In the genomic region with DNA sequence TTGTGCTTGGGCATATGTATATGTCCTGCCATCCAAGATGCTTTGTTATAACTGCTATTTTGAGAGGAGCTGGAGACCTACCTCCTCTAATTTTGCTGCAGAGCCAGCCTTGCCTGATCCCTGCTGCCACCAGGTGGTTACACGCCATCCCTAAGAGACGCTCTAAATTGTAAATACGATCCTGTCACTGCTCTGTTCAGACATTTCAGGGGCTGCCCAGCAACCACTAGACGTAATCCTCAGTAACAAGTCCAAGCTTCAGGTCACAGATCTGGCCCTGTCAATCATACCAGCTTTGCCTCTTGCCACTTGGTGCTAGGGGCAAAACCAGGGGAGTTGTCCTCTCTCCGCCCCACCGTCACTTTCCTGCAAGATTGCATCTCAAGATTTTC, we compare ENCODE assay signal across 8 cellular contexts. TPM values are rescaled to one million over a fixed set of nuclear protein-coding genes. Genes with fewer than 3 reads are reported as not detected.
DNase-seq lines count a peak whose midpoint lies in the region; ATAC-seq and TF ChIP-seq lines count a peak whose summit lies in the region.

No MANE protein-coding gene starts in this region.

- intact Hi-C loops in CD14-positive monocyte (cut with micrococcal nuclease) = loop anchor here in 1 of 2 donors (10.0 kb wide), 2 partner anchors 172 to 1132 kb away; no protein-coding TSS in a partner anchor
- intact Hi-C loops in posterior vena cava (cut with DNase I) = loop anchor here in 1 of 2 donors (10.0 kb wide), 1 partner anchor 172 kb away; no protein-coding TSS in a partner anchor

- ATAC-seq in GM19452 (IDR thresholded peaks at IDR 0.05; ENCODE audit: unreplicated experiment) = peak; percentile 52

- peaks cover 1 to 4% (median 3%) of the 10 kb centered on the region in 3 donors for H3K27me3 Mint-ChIP-seq in CD14-positive monocyte (ENCODE audit: low read depth in 3 of 3)

- H3K27ac Mint-ChIP-seq in CD14-positive monocyte = no peak overlapping the region

- TF ChIP-seq CTCF in kidney epithelial cell (IDR thresholded peaks at IDR 0.05; ENCODE audit: insufficient read depth, low read length, poor library complexity, severe bottlenecking) = peak; percentile 86
- TF ChIP-seq CTCF in CD14-positive monocyte (IDR thresholded peaks at IDR 0.05) = no peak

- no peaks in the 10 kb centered on the region for H3K36me3 Mint-ChIP-seq in CD14-positive monocyte

- H3K4me3 Mint-ChIP-seq in CD14-positive monocyte = no peak overlapping the region

- peak; percentile 90 for DNase-seq in DMS53 (lab: John Stamatoyannopoulos, UW)
- DNase-seq in HT-29 (ENCODE audit: low spot score) = peak; percentile 68
- peak; percentile 70 for DNase-seq in NCI-H748 treated with DMSO at 0.1 percent for 48 hours (lab: John Stamatoyannopoulos, UW)
- DNase-seq in astrocyte of the hippocampus (ENCODE audit: low read depth, low spot score) = peak; percentile 88
- DNase-seq in kidney epithelial cell (ENCODE audit: low read depth) = no peak
- no peak for DNase-seq in CD14-positive monocyte (ENCODE audit: low spot score)
- no peak for DNase-seq in posterior vena cava (ENCODE audit: low spot score)

- H3K4me1 Mint-ChIP-seq in CD14-positive monocyte = peaks cover 8% of the 10 kb centered on the region

- H3K4me3 ChIP-seq in kidney epithelial cell (ENCODE audit: low read depth, low read length) = no peak overlapping the region

- H3K36me3 ChIP-seq in kidney epithelial cell (ENCODE audit: control insufficient read depth, insufficient read depth, low read length) = no peaks in the 10 kb centered on the region

- no peaks in the 10 kb centered on the region for H3K27me3 ChIP-seq in kidney epithelial cell (ENCODE audit: control insufficient read depth, insufficient read depth, low read length)

- H3K9me3 Mint-ChIP-seq in CD14-positive monocyte = no peaks in the 10 kb centered on the region

RNA-seq across cellular contexts. Expression of gene GPA33, which starts 32.9 kb away (rescaled TPM):
- total RNA-seq in HT-29 (2014; rRNA removed; shearing (Covaris generic)) = 2.9 and 3.1 TPM in 2 replicates
- total RNA-seq in kidney epithelial cell (not detected in 2 replicates), posterior vena cava (not detected)
- polyA plus RNA-seq in CD14-positive monocyte = 1 to 10 TPM; 1.8 TPM

RNA-seq across cellular contexts. Expression of gene STYXL2, which starts 36.6 kb away (rescaled TPM):
- total RNA-seq in HT-29 (2014; rRNA removed; shearing (Covaris generic)) = not detected in 2 replicates
- total RNA-seq in kidney epithelial cell (not detected in 2 replicates), posterior vena cava (under 1 TPM in 1 of 2 donors, not detected in 1; 0.14 TPM)
- not detected for polyA plus RNA-seq in CD14-positive monocyte

Comparison
In these comparisons a context has a peak if more than half of its experiments do, and no peak if none do; other contexts are left out.
1. DNase-seq: peak in DMS53 (single experiment), HT-29 (single experiment), NCI-H748 treated with DMSO at 0.1 percent for 48 hours (single experiment) and astrocyte of the hippocampus (single experiment); none in kidney epithelial cell (single experiment), CD14-positive monocyte (single experiment) and posterior vena cava (single experiment).